In genomic region chr10:131847241-131847783, GRCh38 we compare ENCODE assay signal across 13 cellular contexts.
"Had no signal": no experiment of that assay in that cellular context is flagged by ENCODE, and none has a peak within 500 bp of the region (broad histone marks: within the 10 kb centered on the region; RNA-seq: fewer than 3 reads in every experiment).

No MANE protein-coding gene starts in this region.

- H3K36me3 ChIP-seq: brain microvascular endothelial cell, gastroesophageal sphincter, heart right ventricle, left lung, right atrium auricular region, suprapubic skin had no signal

- H3K27ac ChIP-seq: brain microvascular endothelial cell, gastroesophageal sphincter, heart right ventricle, left lung, right atrium auricular region, skin epidermis, suprapubic skin had no signal

- H3K4me1 ChIP-seq: gastroesophageal sphincter, heart right ventricle, left lung, right atrium auricular region, suprapubic skin had no signal

- H3K27me3 ChIP-seq: brain microvascular endothelial cell, right atrium auricular region had no signal

- ATAC-seq: activated naive CD4-positive, alpha-beta T cell treated with anti-CD3 and anti-CD28 coated beads, Interleukin-2, amount 50 U/mL, for 72 hours; gastroesophageal sphincter; heart right ventricle; left lung; natural killer cell treated with Interleukin-12 subunit alpha and Interleukin-12 subunit beta and Interleukin-15 and Interleukin-18, amount 100 ng/mL, for 72 hours had no signal

- DNase-seq: activated CD4-positive, CD25-positive, alpha-beta regulatory T cell treated with anti-CD3 and anti-CD28 coated beads, Interleukin-2, amount 50 U/mL, for 72 hours; amygdala; brain microvascular endothelial cell; dermis blood vessel endothelial cell; heart right ventricle; nucleus accumbens had no signal

- H3K9me3 ChIP-seq: gastroesophageal sphincter, heart right ventricle, left lung, right atrium auricular region, suprapubic skin had no signal

- H3K4me3 ChIP-seq: gastroesophageal sphincter, heart right ventricle, left lung, right atrium auricular region, skin epidermis, suprapubic skin had no signal
